In the genomic region with DNA sequence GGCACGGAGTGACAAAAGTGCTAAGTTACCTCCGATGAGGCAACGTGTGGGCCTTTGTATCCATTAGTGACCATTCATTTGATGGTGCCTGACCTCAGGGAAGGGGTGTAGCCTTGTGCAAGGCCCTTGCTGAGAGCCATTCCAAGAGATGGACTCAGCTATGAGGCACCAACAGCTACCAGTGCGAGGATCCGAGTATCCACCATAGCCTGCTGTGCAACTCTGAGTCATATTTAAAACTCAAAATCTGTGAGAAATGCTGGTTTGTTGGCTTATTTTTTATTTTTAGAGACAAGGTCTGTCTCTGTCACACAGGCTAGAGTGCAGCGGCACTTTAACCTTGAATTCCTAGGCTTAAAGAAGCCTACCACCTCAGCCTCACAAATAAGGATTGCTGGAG, we compare ENCODE assay signal across 23 cellular contexts. TPM values are rescaled to one million over a fixed set of nuclear protein-coding genes. Genes with fewer than 3 reads are reported as not detected.
DNase-seq lines count a peak whose midpoint lies in the region; ATAC-seq, FAIRE-seq and TF ChIP-seq lines count a peak whose summit lies in the region.
"Had no signal": no experiment of that assay in that cellular context is flagged by ENCODE, and none has a peak within 500 bp of the region (broad histone marks: within the 10 kb centered on the region; RNA-seq: fewer than 3 reads in every experiment).

No MANE protein-coding gene starts in this region.

- H3K27ac Mint-ChIP-seq in CD4-positive, alpha-beta T cell = peak overlapping the region; percentile 87
- H3K27ac Mint-ChIP-seq in astrocyte (ENCODE audit: unreplicated experiment) = peak overlapping the region; percentile 89
- H3K27ac Mint-ChIP-seq in naive thymus-derived CD8-positive, alpha-beta T cell = peak overlapping the region; percentile 72 to 92 (median 90)
- H3K27ac Mint-ChIP-seq: T-helper 1 cell treated with Interleukin-12 subunit alpha and Interleukin-12 subunit beta and Interleukin-4 antibody, amounts not matched to agents 30 μg/mL and 1 μg/mL, for 36 hours had no signal

- H3K9me3 Mint-ChIP-seq in CD4-positive, alpha-beta T cell = no peaks in the 10 kb centered on the region
- H3K9me3 Mint-ChIP-seq in astrocyte (ENCODE audit: unreplicated experiment) = peaks cover 4% of the 10 kb centered on the region
- peaks cover 0 to 13% (median 0%) of the 10 kb centered on the region in 9 donors for H3K9me3 Mint-ChIP-seq in naive thymus-derived CD8-positive, alpha-beta T cell

- H3K27me3 Mint-ChIP-seq in CD4-positive, alpha-beta T cell = no peaks in the 10 kb centered on the region
- H3K27me3 Mint-ChIP-seq in astrocyte (ENCODE audit: low read depth, unreplicated experiment) = no peaks in the 10 kb centered on the region
- no peaks in the 10 kb centered on the region for H3K27me3 Mint-ChIP-seq in naive thymus-derived CD8-positive, alpha-beta T cell

- no peaks in the 10 kb centered on the region for H3K36me3 Mint-ChIP-seq in CD4-positive, alpha-beta T cell (ENCODE audit: low read depth)
- H3K36me3 Mint-ChIP-seq in astrocyte (ENCODE audit: low read depth, unreplicated experiment) = no peaks in the 10 kb centered on the region
- H3K36me3 Mint-ChIP-seq in naive thymus-derived CD8-positive, alpha-beta T cell = no peaks in the 10 kb centered on the region

- FAIRE-seq in astrocyte (lab: Jason Lieb, UNC) = no peak
- FAIRE-seq: bronchial epithelial cell had no signal

- intact Hi-C loops in CD4-positive, alpha-beta T cell (cut with DNase I, micrococcal nuclease) = loop anchor here in 1 of 2 experiments (5.0 kb wide), 2 partner anchors 40 to 55 kb away; no protein-coding TSS in a partner anchor
- intact Hi-C loops in ascending aorta (cut with DNase I) = no loop called here

- no peak overlapping the region for H3K9ac ChIP-seq in astrocyte (ENCODE audit: low read length)
- H3K9ac ChIP-seq: BLaER1 treated with 17β-estradiol and CSF1 and Interleukin-3, amounts not matched to agents 10 nM and 100 nM had no signal

- H3K27ac ChIP-seq in CD4-positive, alpha-beta T cell (ENCODE audit: low read depth, low read length) = no peak overlapping the region
- H3K27ac ChIP-seq in astrocyte (ENCODE audit: low read depth, low read length) (no peak overlapping the region), ascending aorta (no peak overlapping the region)
- H3K27ac ChIP-seq: BLaER1 treated with 17β-estradiol and CSF1 and Interleukin-3, amounts not matched to agents 10 nM and 100 nM; esophagus muscularis mucosa; upper lobe of left lung had no signal

- ATAC-seq in CD4-positive, alpha-beta T cell (ENCODE audit: poor library complexity) = no peak
- ATAC-seq in naive thymus-derived CD8-positive, alpha-beta T cell = no peak
- ATAC-seq in HG03571 (IDR thresholded peaks at IDR 0.05; ENCODE audit: unreplicated experiment) = no peak
- ATAC-seq in GM21737 (IDR thresholded peaks at IDR 0.05; ENCODE audit: unreplicated experiment) = no peak

- H3K4me3 ChIP-seq in astrocyte (ENCODE audit: insufficient read depth, low read depth, low read length) (no peak overlapping the region), ascending aorta (no peak overlapping the region)
- H3K4me3 ChIP-seq: BLaER1 treated with 17β-estradiol and CSF1 and Interleukin-3, amounts not matched to agents 10 nM and 100 nM; dorsolateral prefrontal cortex; esophagus muscularis mucosa; lung; upper lobe of left lung had no signal

- TF ChIP-seq CTCF in CD4-positive, alpha-beta T cell (IDR thresholded peaks at IDR 0.05) = no peak
- TF ChIP-seq CTCF in astrocyte (IDR thresholded peaks at IDR 0.05; ENCODE audit: insufficient read depth, low read depth, low read length) (no peak), ascending aorta (IDR thresholded peaks at IDR 0.05) (no peak)

- H3K79me2 ChIP-seq in astrocyte (ENCODE audit: insufficient read depth, low read length) = no peaks in the 10 kb centered on the region

- no peak overlapping the region for H3K4me2 ChIP-seq in astrocyte (ENCODE audit: low read length)

- H3K36me3 ChIP-seq in astrocyte (ENCODE audit: insufficient read depth, low read length) = no peaks in the 10 kb centered on the region
- H3K36me3 ChIP-seq in ascending aorta = no peaks in the 10 kb centered on the region
- H3K36me3 ChIP-seq: BLaER1 treated with 17β-estradiol and CSF1 and Interleukin-3, amounts not matched to agents 10 nM and 100 nM; esophagus muscularis mucosa; upper lobe of left lung had no signal

- no peaks in the 10 kb centered on the region for H3K27me3 ChIP-seq in CD4-positive, alpha-beta T cell (ENCODE audit: control insufficient read depth, insufficient read depth, low read length)
- H3K27me3 ChIP-seq in astrocyte (ENCODE audit: insufficient read depth, low read length) = no peaks in the 10 kb centered on the region
- H3K27me3 ChIP-seq in ascending aorta = no peaks in the 10 kb centered on the region
- H3K27me3 ChIP-seq: BLaER1 treated with 17β-estradiol and CSF1 and Interleukin-3, amounts not matched to agents 10 nM and 100 nM; dorsolateral prefrontal cortex; esophagus muscularis mucosa; upper lobe of left lung had no signal

- H4K20me1 ChIP-seq in astrocyte (ENCODE audit: insufficient read depth, low read length) = no peaks in the 10 kb centered on the region
- H4K20me1 ChIP-seq: BLaER1 treated with 17β-estradiol and CSF1 and Interleukin-3, amounts not matched to agents 10 nM and 100 nM had no signal

- H3K4me1 Mint-ChIP-seq in CD4-positive, alpha-beta T cell (ENCODE audit: low read depth) = peaks cover 90% of the 10 kb centered on the region
- H3K4me1 Mint-ChIP-seq in astrocyte (ENCODE audit: low read depth, unreplicated experiment) = peaks cover 22% of the 10 kb centered on the region
- peaks cover 36 to 78% (median 75%) of the 10 kb centered on the region in 4 donors for H3K4me1 Mint-ChIP-seq in naive thymus-derived CD8-positive, alpha-beta T cell

- no peak for DNase-seq in CD4-positive, alpha-beta T cell
- DNase-seq in HCEC 1CT = peak; percentile 78
- no peak for DNase-seq in astrocyte (ENCODE audit: low read depth)
- no peak for DNase-seq in naive thymus-derived CD8-positive, alpha-beta T cell
- DNase-seq in SIG-M5 treated with dmso at 0.1 percent for 504 hours (lab: John Stamatoyannopoulos, UW; ENCODE audit: unreplicated experiment) = no peak
- no peak for DNase-seq in ascending aorta (ENCODE audit: low spot score in 2 of 2)
- DNase-seq: activated CD4-positive, CD25-positive, alpha-beta regulatory T cell treated with anti-CD3 and anti-CD28 coated beads, Interleukin-2, amount 50 U/mL, for 72 hours; activated CD8-positive, alpha-beta memory T cell treated with anti-CD3 and anti-CD28 coated beads, Interleukin-2, amount 50 U/mL, for 4 hours; activated gamma-delta T cell treated with Interleukin-2 at 50 U/mL for 16 hours; dorsolateral prefrontal cortex; H7; head of caudate nucleus; NCI-H1694; NCI-H345; stimulated activated naive CD4-positive, alpha-beta T cell; upper lobe of left lung had no signal

- H3K4me1 ChIP-seq in astrocyte (ENCODE audit: insufficient read depth, low read length) (peaks cover 8% of the 10 kb centered on the region), ascending aorta (no peaks in the 10 kb centered on the region)

- CTCF ChIA-PET in CD4-positive, alpha-beta T cell (lab: Charles Lee) = interaction anchor here (0.5 to 3.5 kb wide), 5 partner anchors 24 to 83 kb away, joined by 3 to 35 read pairs (median 3); a partner anchor contains a TSS

- POLR2A ChIA-PET in CD4-positive, alpha-beta T cell (lab: Charles Lee) = interaction anchor here (1.8 to 8.9 kb wide), 5 partner anchors 25 to 152 kb away, joined by 4 to 166 read pairs (median 8); a partner anchor contains a TSS
- POLR2A ChIA-PET in naive thymus-derived CD8-positive, alpha-beta T cell (lab: Charles Lee) = interaction anchor here (0.6 to 5.2 kb wide), 7 partner anchors 14 to 38 kb away, joined by 3 to 85 read pairs (median 4); a partner anchor contains a TSS

- no peak overlapping the region for H3K4me3 Mint-ChIP-seq in CD4-positive, alpha-beta T cell
- no peak overlapping the region for H3K4me3 Mint-ChIP-seq in astrocyte (ENCODE audit: unreplicated experiment)
- H3K4me3 Mint-ChIP-seq in naive thymus-derived CD8-positive, alpha-beta T cell = peak overlapping the region in 2 of 10 donors; percentile 53 to 60
- H3K4me3 Mint-ChIP-seq: T-helper 1 cell treated with Interleukin-12 subunit alpha and Interleukin-12 subunit beta and Interleukin-4 antibody, amounts not matched to agents 30 μg/mL and 1 μg/mL, for 36 hours had no signal

- no peaks in the 10 kb centered on the region for H3K9me3 ChIP-seq in CD4-positive, alpha-beta T cell (ENCODE audit: control insufficient read depth, low read length)
- H3K9me3 ChIP-seq in astrocyte (ENCODE audit: insufficient read depth, low read depth, low read length) = no peaks in the 10 kb centered on the region
- no peaks in the 10 kb centered on the region for H3K9me3 ChIP-seq in ascending aorta
- H3K9me3 ChIP-seq: esophagus muscularis mucosa, upper lobe of left lung had no signal

- H2AFZ ChIP-seq in astrocyte (ENCODE audit: low read depth, low read length) = no peak overlapping the region

RNA-seq across cellular contexts. Expression of a gene that starts 25.1 kb away (rescaled TPM):
- total RNA-seq in CD4-positive, alpha-beta T cell = 100 to 1,000 TPM; 193 to 198 TPM
- total RNA-seq in astrocyte = 157 and 179 TPM in 2 replicates
- 100 to 1,000 TPM; 142 to 158 TPM for total RNA-seq in naive thymus-derived CD8-positive, alpha-beta T cell
- 10 to 100 TPM; 19.5 to 31.0 (median 26.7) TPM for polyA plus RNA-seq in naive thymus-derived CD8-positive, alpha-beta T cell
- total RNA-seq in ascending aorta = 178 TPM
